In genomic region chr3:11477286-11477935, GRCh38 we compare ENCODE assay signal across 11 cellular contexts.
DNase-seq lines count a peak whose midpoint lies in the region; ATAC-seq and TF ChIP-seq lines count a peak whose summit lies in the region.
"Had no signal": no experiment of that assay in that cellular context is flagged by ENCODE, and none has a peak within 500 bp of the region (broad histone marks: within the 10 kb centered on the region; RNA-seq: fewer than 3 reads in every experiment).

No MANE protein-coding gene starts in this region.

- H3K36me3 ChIP-seq in colonic mucosa: no peaks in the 10 kb centered on the region
- H3K36me3 ChIP-seq in lower lobe of right lung: no peaks in the 10 kb centered on the region
- no peaks in the 10 kb centered on the region for H3K36me3 ChIP-seq in tibial artery

- H3K4me3 ChIP-seq in colonic mucosa (no peak overlapping the region), lower lobe of right lung (no peak overlapping the region), tibial artery (no peak overlapping the region)

- ATAC-seq in lower lobe of right lung: peak; percentile 21 to 38
- no peak for ATAC-seq in HG03196 (IDR thresholded peaks at IDR 0.05; ENCODE audit: unreplicated experiment)

- TF ChIP-seq CTCF in colonic mucosa (IDR thresholded peaks at IDR 0.05): no peak
- TF ChIP-seq CTCF in lower lobe of right lung (IDR thresholded peaks at IDR 0.05): no peak
- TF ChIP-seq CTCF in tibial artery (IDR thresholded peaks at IDR 0.05): no peak

- H3K4me1 ChIP-seq in colonic mucosa: peaks cover 7% of the 10 kb centered on the region
- H3K4me1 ChIP-seq in lower lobe of right lung: peaks cover 36% of the 10 kb centered on the region
- peaks cover 0 to 58% (median 43%) of the 10 kb centered on the region in 4 donors for H3K4me1 ChIP-seq in tibial artery

- no peaks in the 10 kb centered on the region for H3K9me3 ChIP-seq in colonic mucosa
- no peaks in the 10 kb centered on the region for H3K9me3 ChIP-seq in lower lobe of right lung
- H3K9me3 ChIP-seq in tibial artery: no peaks in the 10 kb centered on the region

- peak overlapping the region; percentile 12 for H3K27ac ChIP-seq in colonic mucosa
- no peak overlapping the region for H3K27ac ChIP-seq in lower lobe of right lung
- peak overlapping the region; percentile 71 to 79 for H3K27ac ChIP-seq in tibial artery

- intact Hi-C loops in colonic mucosa (cut with DNase I) (no loop called here), lower lobe of right lung (cut with DNase I) (no loop called here), tibial artery (cut with DNase I; ENCODE audit: low total_unique reads) (loop anchor here (10.0 kb wide), 1 partner anchor 87 kb away; no protein-coding TSS in a partner anchor)

- peak; percentile 61 for DNase-seq in M059J (ENCODE audit: low read depth)
- no peak for DNase-seq in colonic mucosa
- DNase-seq in lower lobe of right lung: no peak
- no peak for DNase-seq in tibial artery
- DNase-seq in middle frontal gyrus (ENCODE audit: extremely low spot score, low spot score): no peak
- no peak for DNase-seq in NCI-H2081 (lab: John Stamatoyannopoulos, UW)
- DNase-seq in activated CD8-positive, alpha-beta memory T cell treated with anti-CD3 and anti-CD28 coated beads, Interleukin-2, amount 50 U/mL, for 48 hours: no peak
- DNase-seq: activated CD4-positive, CD25-positive, alpha-beta regulatory T cell; cortex of kidney; NCI-H2107 had no signal

- no peaks in the 10 kb centered on the region for H3K27me3 ChIP-seq in colonic mucosa
- no peaks in the 10 kb centered on the region for H3K27me3 ChIP-seq in lower lobe of right lung (ENCODE audit: low read depth)
- H3K27me3 ChIP-seq in tibial artery: no peaks in the 10 kb centered on the region

- H3K9ac ChIP-seq in colonic mucosa (ENCODE audit: low read depth in 2 of 2, low read length in 2 of 2): no peak overlapping the region
